Comparison of ENCODE assay signal across 1 cellular context in genomic region chr4:84378277-84378838, GRCh38.
TF ChIP-seq lines count a peak whose summit lies in the region.

No MANE protein-coding gene starts in this region.

TF ChIP-seq in HepG2, 621 proteins besides CTCF, POLR2A, EP300 and RAD21 (continued from another document):
- no peak for TF ChIP-seq ZFY (CRISPR knock-in tag; IDR thresholded peaks at IDR 0.05)
